ENCODE assay signal across 27 cellular contexts in the genomic region with DNA sequence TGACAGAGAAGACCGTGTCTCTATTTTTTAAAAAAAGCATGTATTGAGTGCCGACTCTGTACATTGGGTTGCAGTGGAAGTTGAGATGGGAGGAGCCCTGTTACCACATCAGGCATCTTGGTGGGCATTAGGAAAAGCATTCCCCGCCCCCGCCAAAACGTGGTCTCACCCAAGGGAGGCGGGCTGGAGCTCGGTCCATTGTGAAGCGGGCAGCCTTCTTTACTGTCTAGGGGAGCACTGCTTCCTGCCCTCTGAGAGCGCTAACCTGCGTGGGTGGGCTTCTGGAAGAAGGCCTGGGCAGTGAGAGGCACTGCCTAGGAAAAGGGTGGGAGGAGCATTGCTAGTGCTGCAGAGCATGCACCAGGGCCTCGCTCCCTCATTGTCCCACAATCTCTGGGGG. TPM values are rescaled to one million over a fixed set of nuclear protein-coding genes. Genes with fewer than 3 reads are reported as not detected.
A peak's percentile ranks its signal among the peaks of the same experiment; 100 is the strongest.
DNase-seq lines count a peak whose midpoint lies in the region; ATAC-seq, FAIRE-seq and TF ChIP-seq lines count a peak whose summit lies in the region.
"Had no signal": no experiment of that assay in that cellular context is flagged by ENCODE, and none has a peak within 500 bp of the region (broad histone marks: within the 10 kb centered on the region; RNA-seq: fewer than 3 reads in every experiment).

No MANE protein-coding gene starts in this region.

- POLR2A ChIA-PET in RWPE1 (lab: Yijun Ruan, JAX; ENCODE audit: low non-redundant PET): no interaction called here

- H3K27me3 Mint-ChIP-seq in memory B cell: no peaks in the 10 kb centered on the region

- H3K4me3 Mint-ChIP-seq in memory B cell: no peak overlapping the region
- H3K4me3 Mint-ChIP-seq: CD8-positive, alpha-beta T cell had no signal

- H3K27me3 ChIP-seq in left ventricle myocardium inferior (ENCODE audit: low read depth) (no peaks in the 10 kb centered on the region), upper lobe of right lung (no peaks in the 10 kb centered on the region)

- ATAC-seq in Right ventricle myocardium inferior (no peak), memory B cell (ENCODE audit: low read depth) (no peak), upper lobe of right lung (no peak)
- ATAC-seq: A549; CD8-positive, alpha-beta T cell; HCT116 had no signal

- H3K36me3 ChIP-seq in left ventricle myocardium inferior (peaks cover 53% of the 10 kb centered on the region), upper lobe of right lung (peaks cover 59% of the 10 kb centered on the region)

- CTCF ChIA-PET in RWPE1 (lab: Yijun Ruan, JAX): interaction anchor here (0.6 kb wide), 1 partner anchor 77 kb away, joined by 8 read pairs; no protein-coding TSS in a partner anchor

- peak overlapping the region; percentile 38 for H3K27ac ChIP-seq in left ventricle myocardium inferior (replicated peaks)
- H3K27ac ChIP-seq in RWPE1: peak overlapping the region; percentile 34; the same call in 1 of the 2 replicates
- no peak overlapping the region for H3K27ac ChIP-seq in upper lobe of right lung
- H3K27ac ChIP-seq: A549, KMS-11 had no signal

- H3K27ac Mint-ChIP-seq in memory B cell: peak overlapping the region; percentile 49
- H3K27ac Mint-ChIP-seq: CD8-positive, alpha-beta T cell had no signal

- intact Hi-C loops in left ventricle myocardium inferior (cut with micrococcal nuclease) (no loop called here), Right ventricle myocardium inferior (cut with DNase I) (loop anchor here (5.0 kb wide), 1 partner anchor 422 kb away; no protein-coding TSS in a partner anchor), upper lobe of right lung (cut with DNase I) (no loop called here)

- peaks cover 43% of the 10 kb centered on the region for H3K4me1 Mint-ChIP-seq in memory B cell

- no peak for TF ChIP-seq CTCF in left ventricle myocardium inferior (IDR thresholded peaks at IDR 0.05; ENCODE audit: borderline replicate concordance)
- no peak for TF ChIP-seq CTCF in RWPE1 (conservative IDR thresholded peaks at IDR 0.05; ENCODE audit: low read depth)
- no peak for TF ChIP-seq CTCF in upper lobe of right lung (IDR thresholded peaks at IDR 0.05)

- H3K9me3 ChIP-seq in left ventricle myocardium inferior (replicated peaks) (no peaks in the 10 kb centered on the region), upper lobe of right lung (no peaks in the 10 kb centered on the region)
- H3K9me3 ChIP-seq: A549, Caco-2, SK-N-SH had no signal

- no peaks in the 10 kb centered on the region for H3K9me3 Mint-ChIP-seq in memory B cell
- H3K9me3 Mint-ChIP-seq: CD8-positive, alpha-beta T cell; IgD-negative memory B cell had no signal

- H3K4me3 ChIP-seq in left ventricle myocardium inferior (no peak overlapping the region), upper lobe of right lung (no peak overlapping the region)
- H3K4me3 ChIP-seq: A549 had no signal

- peaks cover 63% of the 10 kb centered on the region for H3K4me1 ChIP-seq in left ventricle myocardium inferior
- H3K4me1 ChIP-seq in upper lobe of right lung: peaks cover 14% of the 10 kb centered on the region

- DNase-seq in left ventricle myocardium inferior (no peak), Right ventricle myocardium inferior (ENCODE audit: missing footprints) (no peak), RWPE1 (ENCODE audit: low spot score) (no peak), memory B cell (ENCODE audit: low spot score in 2 of 2) (no peak), upper lobe of right lung (peak; percentile 59), RCC 7860 (ENCODE audit: low spot score) (no peak), iPS-NIHi7 (ENCODE audit: extremely low spot score) (no peak)
- DNase-seq: C1 segment of cervical spinal cord; Caco-2; CD8-positive, alpha-beta T cell; DMS79; EL; GDM1; MM.1S; NCI-H1417; NCI-H1694 treated with DMSO at 0.1 percent for 48 hours; NCI-H2081; NCI-H226; NCI-H510A; NCI-H69; SK-N-SH had no signal

- H3K36me3 Mint-ChIP-seq in memory B cell: peaks cover 29% of the 10 kb centered on the region

- FAIRE-seq in RCC 7860 (lab: Jason Lieb, UNC): no peak
- FAIRE-seq: A549, GM12891, GM19239 had no signal

RNA-seq across cellular contexts. Expression of gene NR1H2, which starts 3.9 kb away (rescaled TPM):
- total RNA-seq in left ventricle myocardium inferior (71.6 TPM), Right ventricle myocardium inferior (69.5 TPM), upper lobe of right lung (101 TPM)

RNA-seq across cellular contexts. Expression of gene POLD1, which starts 4.0 kb away (rescaled TPM):
- total RNA-seq in left ventricle myocardium inferior: 10.8 TPM
- 10.8 TPM for total RNA-seq in Right ventricle myocardium inferior
- total RNA-seq in upper lobe of right lung: 34.4 TPM

RNA-seq across cellular contexts. Expression of gene NAPSA, which starts 14.7 kb away (rescaled TPM):
- total RNA-seq in left ventricle myocardium inferior (0.05 TPM), Right ventricle myocardium inferior (0.27 TPM), upper lobe of right lung (1,895 TPM)

RNA-seq across cellular contexts. Expression of gene SPIB, which starts 38.6 kb away (rescaled TPM):
- total RNA-seq in left ventricle myocardium inferior (not detected), Right ventricle myocardium inferior (not detected), upper lobe of right lung (0.52 TPM)

RNA-seq across cellular contexts. Expression of gene KCNC3, which starts 51.0 kb away (rescaled TPM):
- 2.6 TPM for total RNA-seq in left ventricle myocardium inferior
- total RNA-seq in Right ventricle myocardium inferior: 1.7 TPM
- 12.8 TPM for total RNA-seq in upper lobe of right lung

Comparison
In these comparisons a context has a peak if more than half of its experiments do, and no peak if none do; other contexts are left out.
1. RNA of gene NAPSA, which starts 14.7 kb away (total RNA-seq): 1,895 TPM in upper lobe of right lung (single experiment); 0.27 TPM in Right ventricle myocardium inferior (single experiment) and 0.05 TPM in left ventricle myocardium inferior (single experiment); every median in the first group is over 1,000 times any median in the second.